In the genomic region with DNA sequence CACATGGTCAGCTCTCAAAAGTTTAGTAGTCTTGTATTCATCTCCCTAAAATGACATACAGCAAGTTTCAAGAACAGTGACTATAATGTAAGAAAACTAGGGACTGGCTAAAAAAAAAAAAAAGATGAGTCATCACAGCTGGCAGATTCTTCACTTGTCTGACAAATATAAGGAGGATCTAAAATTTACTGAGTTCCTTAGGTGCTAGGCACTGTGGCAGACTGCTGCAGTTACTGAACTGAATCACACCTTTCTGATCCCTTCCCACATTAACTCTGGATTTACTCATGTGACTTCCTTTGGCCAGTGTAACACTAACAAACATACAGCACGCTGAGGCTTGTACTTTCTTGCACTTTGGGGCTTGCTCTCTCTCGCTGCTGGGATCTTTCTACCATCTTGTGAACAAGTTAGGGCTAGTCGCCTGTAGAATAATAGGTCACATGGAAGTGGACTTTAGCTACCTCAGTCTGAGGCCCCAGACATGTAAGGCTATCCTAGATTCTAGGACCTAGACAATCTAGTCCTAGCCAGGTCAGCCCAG, we compare ENCODE assay signal across 7 cellular contexts. TPM values are rescaled to one million over a fixed set of nuclear protein-coding genes. Genes with fewer than 3 reads are reported as not detected.
A peak's percentile ranks its signal among the peaks of the same experiment; 100 is the strongest.
DNase-seq lines count a peak whose midpoint lies in the region; ATAC-seq and TF ChIP-seq lines count a peak whose summit lies in the region.

No MANE protein-coding gene starts in this region.

- no peak overlapping the region for H2AFZ ChIP-seq in KMS-11 (ENCODE audit: low read depth)

- no peaks in the 10 kb centered on the region for H3K79me2 ChIP-seq in KMS-11 (ENCODE audit: insufficient read depth, low read depth)

- H3K4me1 ChIP-seq in KMS-11 (ENCODE audit: low read depth, poor library complexity, severe bottlenecking) (peaks cover 11% of the 10 kb centered on the region), adipocyte (ENCODE audit: control insufficient read depth, insufficient read depth, low read length) (peaks cover 18% of the 10 kb centered on the region)

- H3K27me3 ChIP-seq in KMS-11 (ENCODE audit: insufficient read depth, low read depth) (no peaks in the 10 kb centered on the region), adipocyte (replicated peaks; ENCODE audit: control insufficient read depth, insufficient read depth, low read length) (no peaks in the 10 kb centered on the region)

- H3K36me3 ChIP-seq in KMS-11 (ENCODE audit: insufficient read depth) (no peaks in the 10 kb centered on the region), adipocyte (ENCODE audit: control insufficient read depth, insufficient read depth, low read length, severe bottlenecking) (peaks cover 4% of the 10 kb centered on the region)

- no peak for TF ChIP-seq CTCF in GM13977 (IDR thresholded peaks at IDR 0.05; ENCODE audit: extremely low read depth, insufficient read depth, missing control alignments)
- TF ChIP-seq CTCF in KMS-11 (conservative IDR thresholded peaks at IDR 0.05; ENCODE audit: low read depth, low read length): no peak

- in situ Hi-C loops in GM13977 (cut with MboI; ENCODE audit: low pct_unique_long_range_greater_than_20kb, low sequenced_read_pairs, unreplicated experiment): no loop called here

- peak; percentile 69 for ATAC-seq in left lobe of liver
- no peak for ATAC-seq in HG03135 (IDR thresholded peaks at IDR 0.05; ENCODE audit: unreplicated experiment)

- H3K27ac ChIP-seq in KMS-11: peak overlapping the region; percentile 24; the same call in 1 of the 2 replicates

- H3K4me2 ChIP-seq in KMS-11: no peak overlapping the region

- H3K9ac ChIP-seq in KMS-11 (no peak overlapping the region), adipocyte (ENCODE audit: low read length) (peak overlapping the region; percentile 48)

- H3K9me3 ChIP-seq in adipocyte (ENCODE audit: control insufficient read depth, low read length): no peaks in the 10 kb centered on the region

- no peak overlapping the region for H3K4me3 ChIP-seq in KMS-11 (IDR thresholded peaks at IDR 0.05; ENCODE audit: insufficient read depth, low read depth, low read length)
- no peak overlapping the region for H3K4me3 ChIP-seq in adipocyte (ENCODE audit: low read length)

- no peaks in the 10 kb centered on the region for H4K20me1 ChIP-seq in KMS-11 (ENCODE audit: insufficient read depth)

- DNase-seq in GM13977 (ENCODE audit: low spot score): peak; percentile 53
- DNase-seq in adipocyte (ENCODE audit: low read depth): peak; percentile 72
- DNase-seq in left lobe of liver (ENCODE audit: low spot score): no peak
- no peak for DNase-seq in NCI-H1092 (lab: John Stamatoyannopoulos, UW)
- DNase-seq in activated CD8-positive, alpha-beta memory T cell treated with anti-CD3 and anti-CD28 coated beads, Interleukin-2, amount 50 U/mL, for 48 hours: no peak

RNA-seq across cellular contexts. Expression of gene BAZ1A, which starts 32.1 kb away (rescaled TPM):
- 10.6 TPM for total RNA-seq in left lobe of liver

Comparison
In these comparisons a context has a peak if more than half of its experiments do, and no peak if none do; other contexts are left out.
1. DNase-seq: peak in GM13977 (single experiment) and adipocyte (single experiment); none in left lobe of liver (single experiment), NCI-H1092 (single experiment) and activated CD8-positive, alpha-beta memory T cell treated with anti-CD3 and anti-CD28 coated beads, Interleukin-2, amount 50 U/mL, for 48 hours (single experiment).